8 cellular contexts compared by ENCODE assay signal in the genomic region with DNA sequence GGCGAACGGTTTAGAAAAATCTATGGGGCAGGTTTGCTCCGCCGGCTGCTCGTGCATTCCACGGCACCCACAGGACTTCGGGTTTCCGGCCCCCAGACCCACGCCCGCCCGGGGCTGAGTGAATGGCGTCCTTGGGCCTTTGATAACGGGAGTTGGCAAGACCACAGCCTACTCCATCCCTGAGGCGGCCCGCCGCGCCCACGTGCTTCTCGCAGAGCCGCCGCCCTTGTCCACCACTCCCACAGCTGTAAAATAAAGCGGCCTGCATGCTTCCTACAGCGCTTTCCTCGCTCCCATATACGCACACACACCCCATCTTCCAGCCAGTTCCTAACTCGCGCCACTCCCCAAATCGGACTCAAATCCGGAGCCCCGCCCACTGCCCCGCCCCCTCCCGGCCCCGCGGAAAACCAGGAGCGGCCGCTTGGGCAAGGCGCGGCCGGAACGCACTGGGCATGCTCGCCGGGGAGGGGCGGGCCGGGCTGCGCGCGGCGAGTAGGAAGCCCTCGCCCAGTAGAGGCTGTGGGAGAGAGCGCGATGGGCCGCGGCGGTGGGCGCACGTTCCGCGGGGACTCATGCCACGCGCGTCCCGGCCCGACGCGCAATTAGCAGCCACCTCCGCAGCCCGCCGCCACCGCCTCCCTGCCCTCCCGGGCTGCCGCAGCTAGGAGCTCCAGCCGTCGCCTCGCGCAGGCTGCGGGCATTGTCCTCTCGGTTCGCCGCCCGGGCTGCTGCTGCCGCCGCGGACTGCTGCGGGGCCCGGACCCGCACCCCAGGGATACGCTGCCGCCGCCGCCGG. TPM values are rescaled to one million over a fixed set of nuclear protein-coding genes. Genes with fewer than 3 reads are reported as not detected.
A peak's percentile ranks its signal among the peaks of the same experiment; 100 is the strongest.
DNase-seq lines count a peak whose midpoint lies in the region; FAIRE-seq and TF ChIP-seq lines count a peak whose summit lies in the region.

TSS of gene RAP2B (plus strand) at position 513 of the 799 bp plus-strand sequence. CDS start 468 bp downstream, outside the sequence.

- POLR2A ChIA-PET in SK-N-SH (lab: Yijun Ruan, JAX): interaction anchor here (0.6 kb wide), 1 partner anchor 34 kb away, joined by 3 read pairs; no protein-coding TSS in a partner anchor

- no peaks in the 10 kb centered on the region for H3K9me2 ChIP-seq in Loucy (replicated peaks; ENCODE audit: low read depth, low read length)
- H3K9me2 ChIP-seq in SK-N-SH: no peaks in the 10 kb centered on the region

- TF ChIP-seq EP300 in SK-N-SH (IDR thresholded peaks at IDR 0.05; ENCODE audit: borderline replicate concordance in 1 of 2, low read depth in 1 of 2, low read length in 1 of 2) (no peak), suprapubic skin (IDR thresholded peaks at IDR 0.05) (no peak)

- CTCF ChIA-PET in SK-N-SH (lab: Yijun Ruan, JAX): interaction anchor here (1.0 kb wide), 1 partner anchor 119 kb away, joined by 3 read pairs; no protein-coding TSS in a partner anchor

- TF ChIP-seq POLR2A in H54 (IDR thresholded peaks at IDR 0.05; ENCODE audit: low read depth, low read length) (peak; percentile 99), suprapubic skin (IDR thresholded peaks at IDR 0.05) (peak; percentile 48 to 88)

- H3K4me1 ChIP-seq in ES-I3 (ENCODE audit: insufficient read depth, low read length): no peaks in the 10 kb centered on the region
- H3K4me1 ChIP-seq in Loucy (ENCODE audit: insufficient read depth, low read length, poor library complexity, severe bottlenecking): peaks cover 32% of the 10 kb centered on the region
- H3K4me1 ChIP-seq in SK-N-SH (ENCODE audit: control insufficient read depth in 1 of 2, insufficient read depth in 2 of 2, low read depth in 1 of 2, low read length in 1 of 2): peaks cover 4 to 14% of the 10 kb centered on the region in 2 experiments
- peaks cover 43% of the 10 kb centered on the region for H3K4me1 ChIP-seq in suprapubic skin

- H3K79me2 ChIP-seq in Loucy (ENCODE audit: insufficient read depth, low read length) (peaks cover 47% of the 10 kb centered on the region), SK-N-SH (ENCODE audit: insufficient read depth) (peaks cover 48% of the 10 kb centered on the region)

- H2AFZ ChIP-seq in Loucy (ENCODE audit: low read length) (peak within 1 kb of the TSS; percentile 86), SK-N-SH (ENCODE audit: low read depth) (peak within 1 kb of the TSS; percentile 88)

- no peak for FAIRE-seq in H54 (lab: Jason Lieb, UNC)

- peaks cover 6% of the 10 kb centered on the region; the same call in 1 of the 2 replicates for H3F3A ChIP-seq in Loucy (ENCODE audit: low read depth)
- H3F3A ChIP-seq in SK-N-SH (replicated peaks; ENCODE audit: insufficient read depth): peaks cover 26% of the 10 kb centered on the region

- H3K9ac ChIP-seq in ES-I3 (ENCODE audit: low read depth, low read length): peak within 1 kb of the TSS; percentile 87
- H3K9ac ChIP-seq in Loucy (ENCODE audit: low read depth, low read length, poor library complexity, severe bottlenecking): peak within 1 kb of the TSS; percentile 98
- peak within 1 kb of the TSS; percentile 91 for H3K9ac ChIP-seq in SK-N-SH

- H3K4me3 ChIP-seq in Loucy (ENCODE audit: low read length, poor library complexity, severe bottlenecking) (peak within 1 kb of the TSS; percentile 92), SK-N-SH (ENCODE audit: low read depth in 2 of 2, low read length in 1 of 2) (peak within 1 kb of the TSS; percentile 95 to 96), suprapubic skin (peak within 1 kb of the TSS; percentile 83)

- DNase-seq in H54 (ENCODE audit: insufficient read length, low spot score) (peak; percentile 77), SK-N-SH (peak; percentile 97), globus pallidus (ENCODE audit: low spot score) (peak; percentile 92), occipital lobe (lab: John Stamatoyannopoulos, UW) (peak; percentile 95), suprapubic skin (ENCODE audit: low spot score in 2 of 2) (peak; percentile 98 to 99)
- peak; percentile 95 for DNase-seq in activated naive CD4-positive, alpha-beta T cell treated with anti-CD3 and anti-CD28 coated beads, Interleukin-2, amount 50 U/mL, for 16 hours

- H3K4me2 ChIP-seq in Loucy (ENCODE audit: low read depth, low read length, poor library complexity, severe bottlenecking) (peak within 1 kb of the TSS; percentile 84), SK-N-SH (peak within 1 kb of the TSS; percentile 93)

- WGBS in SK-N-SH (ENCODE audit: low lambda C conversion rate): 1% methylated on average over 27 of the region's 91 CpGs
- WGBS in suprapubic skin: under 1% methylated on average over 25 of the region's 91 CpGs

- TF ChIP-seq CTCF in Loucy (conservative IDR thresholded peaks at IDR 0.05; ENCODE audit: low read length) (no peak), SK-N-SH (IDR thresholded peaks at IDR 0.05) (no peak), suprapubic skin (IDR thresholded peaks at IDR 0.05) (peak in 1 of 2 donors; percentile 6)

- H3K27me3 ChIP-seq in Loucy (ENCODE audit: insufficient read depth, low read length, poor library complexity, severe bottlenecking): no peaks in the 10 kb centered on the region
- no peaks in the 10 kb centered on the region for H3K27me3 ChIP-seq in SK-N-SH (ENCODE audit: insufficient read depth)
- no peaks in the 10 kb centered on the region for H3K27me3 ChIP-seq in suprapubic skin

- H3K9me3 ChIP-seq in ES-I3 (ENCODE audit: control insufficient read depth, insufficient read depth, low read length) (no peaks in the 10 kb centered on the region), Loucy (ENCODE audit: insufficient read depth, low read depth, low read length) (no peaks in the 10 kb centered on the region), SK-N-SH (no peaks in the 10 kb centered on the region), suprapubic skin (no peaks in the 10 kb centered on the region)

- H4K20me1 ChIP-seq in Loucy (ENCODE audit: insufficient read depth, low read length, poor library complexity, severe bottlenecking): peaks cover 36% of the 10 kb centered on the region
- H4K20me1 ChIP-seq in SK-N-SH (ENCODE audit: insufficient read depth): peaks cover 42% of the 10 kb centered on the region

- peak within 1 kb of the TSS; percentile 94 to 96 for H3K27ac ChIP-seq in SK-N-SH (ENCODE audit: low read depth in 2 of 2, low read length in 1 of 2)
- peak within 1 kb of the TSS; percentile 96 for H3K27ac ChIP-seq in suprapubic skin

- H3K36me3 ChIP-seq in ES-I3 (ENCODE audit: insufficient read depth, low read length): no peaks in the 10 kb centered on the region
- no peaks in the 10 kb centered on the region for H3K36me3 ChIP-seq in Loucy (ENCODE audit: insufficient read depth, low read length)
- peaks cover 7 to 29% of the 10 kb centered on the region in 2 experiments for H3K36me3 ChIP-seq in SK-N-SH (replicated peaks in 1 of 2; ENCODE audit: control insufficient read depth in 1 of 2, insufficient read depth in 2 of 2, low read length in 1 of 2)
- H3K36me3 ChIP-seq in suprapubic skin: no peaks in the 10 kb centered on the region

- TF ChIP-seq RAD21 in SK-N-SH (IDR thresholded peaks at IDR 0.05; ENCODE audit: low read length): no peak; the same call in 1 of the 2 replicates

TF ChIP-seq in SK-N-SH, 30 proteins besides CTCF, POLR2A, EP300 and RAD21 (continues in another document):
- peak; percentile 19 for TF ChIP-seq CHD2 (IDR thresholded peaks at IDR 0.05; ENCODE audit: low read length, partially characterized antibody)
- TF ChIP-seq, protein P1, sequence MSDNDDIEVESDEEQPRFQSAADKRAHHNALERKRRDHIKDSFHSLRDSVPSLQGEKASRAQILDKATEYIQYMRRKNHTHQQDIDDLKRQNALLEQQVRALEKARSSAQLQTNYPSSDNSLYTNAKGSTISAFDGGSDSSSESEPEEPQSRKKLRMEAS (IDR thresholded peaks at IDR 0.05; ENCODE audit: low read depth): peak; percentile 39; the same call in 1 of the 2 replicates
- TF ChIP-seq TEAD4 (IDR thresholded peaks at IDR 0.05; ENCODE audit: borderline replicate concordance, insufficient read depth): no peak
- TF ChIP-seq, protein P2, sequence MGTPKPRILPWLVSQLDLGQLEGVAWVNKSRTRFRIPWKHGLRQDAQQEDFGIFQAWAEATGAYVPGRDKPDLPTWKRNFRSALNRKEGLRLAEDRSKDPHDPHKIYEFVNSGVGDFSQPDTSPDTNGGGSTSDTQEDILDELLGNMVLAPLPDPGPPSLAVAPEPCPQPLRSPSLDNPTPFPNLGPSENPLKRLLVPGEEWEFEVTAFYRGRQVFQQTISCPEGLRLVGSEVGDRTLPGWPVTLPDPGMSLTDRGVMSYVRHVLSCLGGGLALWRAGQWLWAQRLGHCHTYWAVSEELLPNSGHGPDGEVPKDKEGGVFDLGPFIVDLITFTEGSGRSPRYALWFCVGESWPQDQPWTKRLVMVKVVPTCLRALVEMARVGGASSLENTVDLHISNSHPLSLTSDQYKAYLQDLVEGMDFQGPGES (IDR thresholded peaks at IDR 0.05; ENCODE audit: low read depth, low read length): no peak
- TF ChIP-seq FOXJ3 (CRISPR knock-in tag; IDR thresholded peaks at IDR 0.05): no peak
- TF ChIP-seq, protein P3, sequence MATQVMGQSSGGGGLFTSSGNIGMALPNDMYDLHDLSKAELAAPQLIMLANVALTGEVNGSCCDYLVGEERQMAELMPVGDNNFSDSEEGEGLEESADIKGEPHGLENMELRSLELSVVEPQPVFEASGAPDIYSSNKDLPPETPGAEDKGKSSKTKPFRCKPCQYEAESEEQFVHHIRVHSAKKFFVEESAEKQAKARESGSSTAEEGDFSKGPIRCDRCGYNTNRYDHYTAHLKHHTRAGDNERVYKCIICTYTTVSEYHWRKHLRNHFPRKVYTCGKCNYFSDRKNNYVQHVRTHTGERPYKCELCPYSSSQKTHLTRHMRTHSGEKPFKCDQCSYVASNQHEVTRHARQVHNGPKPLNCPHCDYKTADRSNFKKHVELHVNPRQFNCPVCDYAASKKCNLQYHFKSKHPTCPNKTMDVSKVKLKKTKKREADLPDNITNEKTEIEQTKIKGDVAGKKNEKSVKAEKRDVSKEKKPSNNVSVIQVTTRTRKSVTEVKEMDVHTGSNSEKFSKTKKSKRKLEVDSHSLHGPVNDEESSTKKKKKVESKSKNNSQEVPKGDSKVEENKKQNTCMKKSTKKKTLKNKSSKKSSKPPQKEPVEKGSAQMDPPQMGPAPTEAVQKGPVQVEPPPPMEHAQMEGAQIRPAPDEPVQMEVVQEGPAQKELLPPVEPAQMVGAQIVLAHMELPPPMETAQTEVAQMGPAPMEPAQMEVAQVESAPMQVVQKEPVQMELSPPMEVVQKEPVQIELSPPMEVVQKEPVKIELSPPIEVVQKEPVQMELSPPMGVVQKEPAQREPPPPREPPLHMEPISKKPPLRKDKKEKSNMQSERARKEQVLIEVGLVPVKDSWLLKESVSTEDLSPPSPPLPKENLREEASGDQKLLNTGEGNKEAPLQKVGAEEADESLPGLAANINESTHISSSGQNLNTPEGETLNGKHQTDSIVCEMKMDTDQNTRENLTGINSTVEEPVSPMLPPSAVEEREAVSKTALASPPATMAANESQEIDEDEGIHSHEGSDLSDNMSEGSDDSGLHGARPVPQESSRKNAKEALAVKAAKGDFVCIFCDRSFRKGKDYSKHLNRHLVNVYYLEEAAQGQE (IDR thresholded peaks at IDR 0.05; ENCODE audit: low read depth, low read length): peak; percentile 67; the same call in 1 of the 2 replicates
- no peak for TF ChIP-seq NFIC (IDR thresholded peaks at IDR 0.05; ENCODE audit: borderline replicate concordance)

RNA-seq across cellular contexts. Expression of gene RAP2B, which starts in this region (rescaled TPM):
- polyA plus RNA-seq in SK-N-SH (2012; rRNA removed): 5.8 and 7.3 TPM in 2 replicates
- 5.4 and 6.4 TPM in 2 replicates for polyA plus RNA-seq in SK-N-SH (2012; cell fraction: cytosol; rRNA removed)
- polyA plus RNA-seq in SK-N-SH (2012; cell fraction: nucleus; rRNA removed): 2.3 and 2.6 TPM in 2 replicates
- 50.2 TPM for total RNA-seq in occipital lobe
- 10 to 100 TPM; 13.8 to 27.4 (median 21.0) TPM for total RNA-seq in suprapubic skin

Comparison
In these comparisons a context has a peak if more than half of its experiments do, and no peak if none do; other contexts are left out.
1. Peak in every context shown above with its lines: DNase-seq, H3K4me3 ChIP-seq and H3K27ac ChIP-seq.